ENCODE assay signal across 8 cellular contexts in genomic region chr19:54137114-54137912, GRCh38. TPM values are rescaled to one million over a fixed set of nuclear protein-coding genes. Genes with fewer than 3 reads are reported as not detected.
A peak's percentile ranks its signal among the peaks of the same experiment; 100 is the strongest.
DNase-seq lines count a peak whose midpoint lies in the region; ATAC-seq and TF ChIP-seq lines count a peak whose summit lies in the region.

TSS of gene CNOT3 (plus strand) at chr19:54137762. CDS start at chr19:54142979, 5,217 bp downstream.

- H2AFZ ChIP-seq in Karpas-422 (ENCODE audit: low read length) = peak within 1 kb of the TSS; percentile 63; the same call in 1 of the 2 replicates

- peaks cover 28% of the 10 kb centered on the region for H3K4me1 ChIP-seq in Karpas-422 (ENCODE audit: low read length)
- H3K4me1 ChIP-seq in esophagus muscularis mucosa = peaks cover 28 to 56% (median 48%) of the 10 kb centered on the region in 4 donors
- peaks cover 4 to 36% of the 10 kb centered on the region in 2 donors for H3K4me1 ChIP-seq in muscle layer of duodenum (ENCODE audit: control insufficient read depth in 1 of 2, insufficient read depth in 2 of 2, low read length in 2 of 2)

- H3K36me3 ChIP-seq in Karpas-422 (ENCODE audit: insufficient read depth, low read length) = peaks cover 14% of the 10 kb centered on the region; the same call in 1 of the 2 replicates
- peaks cover 0 to 36% (median 24%) of the 10 kb centered on the region in 4 donors for H3K36me3 ChIP-seq in esophagus muscularis mucosa
- peaks cover 0 to 3% of the 10 kb centered on the region in 2 donors for H3K36me3 ChIP-seq in muscle layer of duodenum (ENCODE audit: control insufficient read depth in 1 of 2, insufficient read depth in 2 of 2, low read length in 2 of 2)

- peaks cover 47% of the 10 kb centered on the region for H3K79me2 ChIP-seq in Karpas-422 (ENCODE audit: low read length)

- H3K27ac ChIP-seq in Karpas-422 (ENCODE audit: low read length) (peak within 1 kb of the TSS; percentile 72), esophagus muscularis mucosa (replicated peaks in 1 of 4) (peak within 1 kb of the TSS; percentile 94 to 98 (median 97)), muscle layer of duodenum (ENCODE audit: low read length) (peak within 1 kb of the TSS; percentile 45)

- peak; percentile 73 for TF ChIP-seq POLR2A in esophagus muscularis mucosa (IDR thresholded peaks at IDR 0.05; ENCODE audit: low read depth)

- peak within 1 kb of the TSS; percentile 96 for H3K9ac ChIP-seq in Karpas-422 (ENCODE audit: low read length)

- no peaks in the 10 kb centered on the region for H3K27me3 ChIP-seq in Karpas-422 (ENCODE audit: low read length)
- no peaks in the 10 kb centered on the region for H3K27me3 ChIP-seq in esophagus muscularis mucosa
- H3K27me3 ChIP-seq in muscle layer of duodenum (ENCODE audit: low read depth, low read length) = no peaks in the 10 kb centered on the region

- TF ChIP-seq EP300 in esophagus muscularis mucosa (IDR thresholded peaks at IDR 0.05) = no peak

- H3K4me2 ChIP-seq in Karpas-422 (ENCODE audit: low read depth, low read length, poor library complexity, severe bottlenecking) = peak within 1 kb of the TSS; percentile 92

- intact Hi-C loops in esophagus muscularis mucosa (cut with DNase I) = no loop called here

- ATAC-seq in GM21825 (IDR thresholded peaks at IDR 0.05; ENCODE audit: unreplicated experiment) = peak; percentile 74

- H3K9me2 ChIP-seq in Karpas-422 (replicated peaks; ENCODE audit: insufficient read depth, low read length) = no peaks in the 10 kb centered on the region

- H4K20me1 ChIP-seq in Karpas-422 (ENCODE audit: insufficient read depth, low read depth, low read length) = peaks cover 45% of the 10 kb centered on the region

- DNase-seq in DMS79 treated with DMSO at 0.1 percent for 48 hours (lab: John Stamatoyannopoulos, UW) (peak; percentile 100), Karpas-422 (peak; percentile 100), RKO (ENCODE audit: low spot score) (peak; percentile 100), activated T-helper 1 cell treated with Interleukin-2 at 50 U/mL for 16 hours (ENCODE audit: low read depth) (peak; percentile 99), esophagus muscularis mucosa (ENCODE audit: extremely low spot score) (peak; percentile 100)
- peak; percentile 99 to 100 for DNase-seq in stimulated activated CD8-positive, alpha-beta memory T cell treated with anti-CD3 and anti-CD28 coated beads, Interleukin-7, amount 100 ng/mL, for 4 hours (ENCODE audit: low read depth in 2 of 2)

- no peaks in the 10 kb centered on the region for H3K9me3 ChIP-seq in Karpas-422 (ENCODE audit: low read length)
- no peaks in the 10 kb centered on the region for H3K9me3 ChIP-seq in esophagus muscularis mucosa
- no peaks in the 10 kb centered on the region for H3K9me3 ChIP-seq in muscle layer of duodenum (ENCODE audit: control insufficient read depth in 1 of 2, low read length in 2 of 2)

- 0% methylated on average over 21 of the region's 63 CpGs for WGBS in esophagus muscularis mucosa

- peak in 1 of 3 experiments; percentile 40 for TF ChIP-seq CTCF in esophagus muscularis mucosa (IDR thresholded peaks at IDR 0.05)

- H3K4me3 ChIP-seq in Karpas-422 (ENCODE audit: low read length) (peak within 1 kb of the TSS; percentile 82), esophagus muscularis mucosa (peak within 1 kb of the TSS; percentile 93 to 100 (median 98)), muscle layer of duodenum (ENCODE audit: low read depth in 1 of 2, low read length in 2 of 2) (peak within 1 kb of the TSS; percentile 83 to 90)

RNA-seq across cellular contexts. Expression of gene CNOT3, which starts in this region (rescaled TPM):
- total RNA-seq in Karpas-422 (2014; rRNA removed; shearing (Covaris generic); ENCODE audit: low replicate concordance) = 31.2 and 45.0 TPM in 2 replicates
- 10 to 100 TPM; 15.1 to 25.3 (median 21.1) TPM for total RNA-seq in esophagus muscularis mucosa

Comparison
In these comparisons a context has a peak if more than half of its experiments do, and no peak if none do; other contexts are left out.
1. Peak in every context shown above with its lines: DNase-seq, ATAC-seq, H3K4me3 ChIP-seq and H3K27ac ChIP-seq.
2. H3K27ac ChIP-seq: peak in every context shown above with its lines; median percentile 97 in esophagus muscularis mucosa; 72 in Karpas-422; 45 in muscle layer of duodenum.